ENCODE assay signal across 23 cellular contexts in the genomic region with DNA sequence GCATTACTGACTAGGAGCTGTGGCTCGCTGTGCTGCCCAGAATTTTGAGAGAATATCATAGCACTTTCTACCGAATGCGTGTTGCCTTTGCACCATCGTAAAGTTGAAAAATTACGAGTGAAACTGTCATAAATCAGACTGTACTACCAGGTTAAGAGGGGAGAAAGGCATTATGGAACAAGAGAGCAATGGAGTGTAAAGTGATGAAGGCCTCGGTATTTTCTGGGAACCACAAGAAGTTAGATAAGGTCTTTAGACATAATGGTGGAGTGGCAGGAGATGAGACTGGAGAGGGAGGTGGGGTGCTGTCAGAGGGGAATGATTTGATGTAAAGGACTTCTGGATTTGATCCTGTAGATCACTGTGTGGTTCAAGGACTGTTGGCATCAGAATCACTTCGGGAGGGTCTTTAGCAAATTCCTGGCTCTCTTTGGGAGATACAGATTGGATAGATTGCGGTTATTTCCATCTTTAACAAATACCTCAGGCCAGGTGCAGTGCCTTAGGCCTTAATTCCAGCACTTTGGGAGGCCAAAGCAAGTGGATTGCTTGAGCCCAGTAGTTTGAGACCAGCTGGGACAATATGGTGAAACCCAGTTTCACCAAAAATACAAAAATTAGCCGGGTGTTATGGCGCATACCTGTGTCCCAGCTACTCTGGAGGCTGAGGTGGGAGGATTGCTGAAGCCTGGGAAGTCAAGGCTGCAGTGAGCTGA. TPM values are rescaled to one million over a fixed set of nuclear protein-coding genes. Genes with fewer than 3 reads are reported as not detected.
DNase-seq lines count a peak whose midpoint lies in the region; ATAC-seq and TF ChIP-seq lines count a peak whose summit lies in the region.
"Had no signal": no experiment of that assay in that cellular context is flagged by ENCODE, and none has a peak within 500 bp of the region (broad histone marks: within the 10 kb centered on the region; RNA-seq: fewer than 3 reads in every experiment).

No MANE protein-coding gene starts in this region.

- H3K23ac ChIP-seq in mesendoderm (ENCODE audit: low read length) = no peak overlapping the region

- H3K4me1 ChIP-seq in Loucy (ENCODE audit: insufficient read depth, low read length, poor library complexity, severe bottlenecking) (peaks cover 51% of the 10 kb centered on the region), mesendoderm (ENCODE audit: control insufficient read depth, low read depth, low read length) (peaks cover 6% of the 10 kb centered on the region), GM23248 (ENCODE audit: insufficient read depth) (peaks cover 30% of the 10 kb centered on the region)

- no peak overlapping the region for H3K18ac ChIP-seq in mesendoderm (ENCODE audit: low read length)

- CTCF ChIA-PET in CD4-positive, alpha-beta T cell (lab: Charles Lee) = no interaction called here
- CTCF ChIA-PET in activated CD4-positive, alpha-beta T cell treated with anti-CD3 and anti-CD28 coated beads, Interleukin-2, amount 10 ng/mL, durations not matched to agents 7 days and 5 days (lab: Charles Lee) = interaction anchor here (0.6 to 0.8 kb wide), 2 partner anchors 55 to 92 kb away, joined by 3 read pairs; no protein-coding TSS in a partner anchor

- no peaks in the 10 kb centered on the region for H3F3A ChIP-seq in Loucy (ENCODE audit: low read depth)
- H3F3A ChIP-seq in GM23248 (ENCODE audit: insufficient read depth) = peaks cover 21% of the 10 kb centered on the region

- peaks cover 73% of the 10 kb centered on the region for H3K4me1 Mint-ChIP-seq in activated T-cell treated with anti-CD3 and anti-CD28 coated beads, Interleukin-2, amount 50 U/mL, for 24 hours (ENCODE audit: low read depth)
- peaks cover 79% of the 10 kb centered on the region for H3K4me1 Mint-ChIP-seq in activated T-cell treated with anti-CD3 and anti-CD28 coated beads, Interleukin-2, amount 50 U/mL, for 72 hours (ENCODE audit: low read depth)
- peaks cover 56% of the 10 kb centered on the region for H3K4me1 Mint-ChIP-seq in CD4-positive, alpha-beta T cell (ENCODE audit: low read depth)
- H3K4me1 Mint-ChIP-seq in activated CD4-positive, alpha-beta T cell treated with anti-CD3 and anti-CD28 coated beads, Interleukin-2, amount 10 ng/mL, durations not matched to agents 7 days and 5 days = peaks cover 47% of the 10 kb centered on the region

- no peaks in the 10 kb centered on the region for H3K9me2 ChIP-seq in Loucy (replicated peaks; ENCODE audit: low read depth, low read length)
- no peaks in the 10 kb centered on the region for H3K9me2 ChIP-seq in GM23248 (ENCODE audit: insufficient read depth)

- H3K36me3 ChIP-seq in Loucy (ENCODE audit: insufficient read depth, low read length) = no peaks in the 10 kb centered on the region
- no peaks in the 10 kb centered on the region for H3K36me3 ChIP-seq in mesendoderm (ENCODE audit: control insufficient read depth, insufficient read depth, low read length)
- H3K36me3 ChIP-seq in GM23248 (ENCODE audit: low read depth) = no peaks in the 10 kb centered on the region

- no peak overlapping the region for H2BK5ac ChIP-seq in mesendoderm (ENCODE audit: low read length)

- no peaks in the 10 kb centered on the region for H3K27me3 Mint-ChIP-seq in activated T-cell treated with anti-CD3 and anti-CD28 coated beads, Interleukin-2, amount 50 U/mL, for 24 hours
- H3K27me3 Mint-ChIP-seq in activated T-cell treated with anti-CD3 and anti-CD28 coated beads, Interleukin-2, amount 50 U/mL, for 72 hours (ENCODE audit: low read depth) = no peaks in the 10 kb centered on the region
- no peaks in the 10 kb centered on the region for H3K27me3 Mint-ChIP-seq in CD4-positive, alpha-beta T cell
- no peaks in the 10 kb centered on the region for H3K27me3 Mint-ChIP-seq in activated CD4-positive, alpha-beta T cell treated with anti-CD3 and anti-CD28 coated beads, Interleukin-2, amount 10 ng/mL, durations not matched to agents 7 days and 5 days

- intact Hi-C loops in CD4-positive, alpha-beta T cell (cut with DNase I, micrococcal nuclease) = no loop called here

- POLR2A ChIA-PET in CD4-positive, alpha-beta T cell (lab: Charles Lee) = no interaction called here
- POLR2A ChIA-PET in activated CD4-positive, alpha-beta T cell treated with anti-CD3 and anti-CD28 coated beads, Interleukin-2, amount 10 ng/mL, durations not matched to agents 7 days and 5 days (lab: Charles Lee) = no interaction called here

- H3K4ac ChIP-seq in mesendoderm (ENCODE audit: low read depth, low read length) = no peak overlapping the region

- TF ChIP-seq CTCF in CD4-positive, alpha-beta T cell (IDR thresholded peaks at IDR 0.05) = no peak
- no peak for TF ChIP-seq CTCF in Loucy (conservative IDR thresholded peaks at IDR 0.05; ENCODE audit: low read length)

- H4K8ac ChIP-seq in mesendoderm (ENCODE audit: low read depth, low read length) = no peak overlapping the region

- H3K9me3 Mint-ChIP-seq in activated T-cell treated with anti-CD3 and anti-CD28 coated beads, Interleukin-2, amount 50 U/mL, for 24 hours = no peaks in the 10 kb centered on the region
- H3K9me3 Mint-ChIP-seq in activated T-cell treated with anti-CD3 and anti-CD28 coated beads, Interleukin-2, amount 50 U/mL, for 72 hours = no peaks in the 10 kb centered on the region
- H3K9me3 Mint-ChIP-seq in CD4-positive, alpha-beta T cell = no peaks in the 10 kb centered on the region
- no peaks in the 10 kb centered on the region for H3K9me3 Mint-ChIP-seq in activated CD4-positive, alpha-beta T cell treated with anti-CD3 and anti-CD28 coated beads, Interleukin-2, amount 10 ng/mL, durations not matched to agents 7 days and 5 days

- peak overlapping the region; percentile 51 for H3K27ac Mint-ChIP-seq in activated T-cell treated with anti-CD3 and anti-CD28 coated beads, Interleukin-2, amount 50 U/mL, for 24 hours
- H3K27ac Mint-ChIP-seq in activated T-cell treated with anti-CD3 and anti-CD28 coated beads, Interleukin-2, amount 50 U/mL, for 72 hours = no peak overlapping the region
- H3K27ac Mint-ChIP-seq in CD4-positive, alpha-beta T cell = peak overlapping the region; percentile 38
- no peak overlapping the region for H3K27ac Mint-ChIP-seq in activated CD4-positive, alpha-beta T cell treated with anti-CD3 and anti-CD28 coated beads, Interleukin-2, amount 10 ng/mL, durations not matched to agents 7 days and 5 days

- no CpG with 5 or more reads among the region's 10 CpGs for WGBS in mesendoderm (ENCODE audit: extremely low coverage, insufficient coverage, low lambda C conversion rate)
- 96 to 98% methylated on average over 10 of the region's 10 CpGs for WGBS in GM23248 (ENCODE audit: low coverage in 1 of 2, low lambda C conversion rate in 2 of 2, missing lambda C conversion rate in 2 of 2), 2 experiments

- in situ Hi-C loops in GM23248 (cut with MboI) = no loop called here

- H3K27ac ChIP-seq in CD4-positive, alpha-beta T cell (ENCODE audit: low read depth, low read length) = no peak overlapping the region
- H3K27ac ChIP-seq in mesendoderm (ENCODE audit: low read depth, low read length) = no peak overlapping the region
- H3K27ac ChIP-seq in GM23248 = no peak overlapping the region
- H3K27ac ChIP-seq: C4-2B, HL-60 had no signal

- peaks cover 99% of the 10 kb centered on the region for H3K79me2 ChIP-seq in Loucy (ENCODE audit: insufficient read depth, low read length)
- peaks cover 63% of the 10 kb centered on the region for H3K79me2 ChIP-seq in mesendoderm (ENCODE audit: control insufficient read depth, insufficient read depth, low read length)
- H3K79me2 ChIP-seq in GM23248 (ENCODE audit: insufficient read depth) = peaks cover 100% of the 10 kb centered on the region

- peak overlapping the region; percentile 7 for H3K56ac ChIP-seq in mesendoderm (ENCODE audit: low read length)

- H2BK15ac ChIP-seq in mesendoderm (replicated peaks; ENCODE audit: low read depth) = no peak overlapping the region

- no peak overlapping the region for H3K4me3 ChIP-seq in Loucy (ENCODE audit: low read length, poor library complexity, severe bottlenecking)
- H3K4me3 ChIP-seq in mesendoderm (ENCODE audit: low read length) = no peak overlapping the region
- no peak overlapping the region for H3K4me3 ChIP-seq in GM23248

- H3K27me3 ChIP-seq in CD4-positive, alpha-beta T cell (ENCODE audit: control insufficient read depth, insufficient read depth, low read length) = no peaks in the 10 kb centered on the region
- H3K27me3 ChIP-seq in Loucy (ENCODE audit: insufficient read depth, low read length, poor library complexity, severe bottlenecking) (no peaks in the 10 kb centered on the region), mesendoderm (ENCODE audit: insufficient read depth, low read length, poor library complexity) (no peaks in the 10 kb centered on the region), GM23248 (replicated peaks; ENCODE audit: insufficient read depth) (no peaks in the 10 kb centered on the region)

- DNase-seq in activated T-cell treated with anti-CD3 and anti-CD28 coated beads, Interleukin-2, amount 50 U/mL, for 24 hours = no peak
- no peak for DNase-seq in activated T-cell treated with anti-CD3 and anti-CD28 coated beads, Interleukin-2, amount 50 U/mL, for 72 hours
- no peak for DNase-seq in CD4-positive, alpha-beta T cell
- DNase-seq in mesendoderm = no peak
- DNase-seq in GM23248 = no peak
- DNase-seq in activated CD4-positive, alpha-beta T cell treated with anti-CD3 and anti-CD28 coated beads, Interleukin-2, amount 10 ng/mL, durations not matched to agents 7 days and 5 days = no peak
- DNase-seq: EL, GF-D8, KG1, NCI-H1105, NCI-H146, NCI-H2029, NCI-H2227 treated with DMSO at 0.1 percent for 48 hours, NCI-H510A treated with DMSO at 0.1 percent for 48 hours, NCI-H748 treated with DMSO at 0.1 percent for 48 hours, SIG-M5 had no signal

- no peak overlapping the region for H2AFZ ChIP-seq in Loucy (ENCODE audit: low read length)
- no peak overlapping the region for H2AFZ ChIP-seq in GM23248

- H2AK5ac ChIP-seq in mesendoderm (ENCODE audit: low read length) = no peak overlapping the region

- no peak overlapping the region for H2BK120ac ChIP-seq in mesendoderm (ENCODE audit: low read depth, low read length)

- no peak for ATAC-seq in activated T-cell treated with anti-CD3 and anti-CD28 coated beads, Interleukin-2, amount 50 U/mL, for 72 hours (replicated peaks in 1 of 2)
- ATAC-seq in CD4-positive, alpha-beta T cell (ENCODE audit: poor library complexity) = no peak
- ATAC-seq in HG03460 (IDR thresholded peaks at IDR 0.05; ENCODE audit: unreplicated experiment) = no peak

- H3K4me2 ChIP-seq in Loucy (ENCODE audit: low read depth, low read length, poor library complexity, severe bottlenecking) (peak overlapping the region; percentile 43), mesendoderm (ENCODE audit: low read length) (no peak overlapping the region), GM23248 (ENCODE audit: unreplicated experiment) (no peak overlapping the region)

- peaks cover 82% of the 10 kb centered on the region for H3K36me3 Mint-ChIP-seq in activated T-cell treated with anti-CD3 and anti-CD28 coated beads, Interleukin-2, amount 50 U/mL, for 24 hours (ENCODE audit: low read depth)
- peaks cover 1 to 10% of the 10 kb centered on the region in 2 donors for H3K36me3 Mint-ChIP-seq in activated T-cell treated with anti-CD3 and anti-CD28 coated beads, Interleukin-2, amount 50 U/mL, for 72 hours (ENCODE audit: insufficient read depth in 2 of 2)
- peaks cover 34% of the 10 kb centered on the region for H3K36me3 Mint-ChIP-seq in CD4-positive, alpha-beta T cell (ENCODE audit: low read depth)
- peaks cover 28% of the 10 kb centered on the region for H3K36me3 Mint-ChIP-seq in activated CD4-positive, alpha-beta T cell treated with anti-CD3 and anti-CD28 coated beads, Interleukin-2, amount 10 ng/mL, durations not matched to agents 7 days and 5 days (ENCODE audit: low read depth)

- H4K20me1 ChIP-seq in Loucy (ENCODE audit: insufficient read depth, low read length, poor library complexity, severe bottlenecking) (peaks cover 69% of the 10 kb centered on the region), GM23248 (ENCODE audit: insufficient read depth) (peaks cover 7% of the 10 kb centered on the region; the same call in 1 of the 2 replicates)

- no peaks in the 10 kb centered on the region for H3K9me3 ChIP-seq in CD4-positive, alpha-beta T cell (ENCODE audit: control insufficient read depth, low read length)
- H3K9me3 ChIP-seq in Loucy (ENCODE audit: insufficient read depth, low read depth, low read length) (no peaks in the 10 kb centered on the region), GM23248 (ENCODE audit: low read depth) (no peaks in the 10 kb centered on the region)

- no peak overlapping the region for H3K4me3 Mint-ChIP-seq in activated T-cell treated with anti-CD3 and anti-CD28 coated beads, Interleukin-2, amount 50 U/mL, for 24 hours
- no peak overlapping the region for H3K4me3 Mint-ChIP-seq in activated T-cell treated with anti-CD3 and anti-CD28 coated beads, Interleukin-2, amount 50 U/mL, for 72 hours
- no peak overlapping the region for H3K4me3 Mint-ChIP-seq in CD4-positive, alpha-beta T cell
- H3K4me3 Mint-ChIP-seq in activated CD4-positive, alpha-beta T cell treated with anti-CD3 and anti-CD28 coated beads, Interleukin-2, amount 10 ng/mL, durations not matched to agents 7 days and 5 days = no peak overlapping the region

- no peak overlapping the region for H4K5ac ChIP-seq in mesendoderm (ENCODE audit: low read length)

- H3K79me1 ChIP-seq in mesendoderm (ENCODE audit: low read length) = peaks cover 16% of the 10 kb centered on the region

- H3K9ac ChIP-seq in Loucy (ENCODE audit: low read depth, low read length, poor library complexity, severe bottlenecking) (no peak overlapping the region), mesendoderm (ENCODE audit: low read length) (no peak overlapping the region), GM23248 (no peak overlapping the region)

RNA-seq across cellular contexts. Expression of a gene that starts 4.9 kb away (rescaled TPM):
- 1 to 10 TPM; 2.4 to 4.8 TPM for total RNA-seq in activated T-cell treated with anti-CD3 and anti-CD28 coated beads, Interleukin-2, amount 50 U/mL, for 72 hours
- total RNA-seq in CD4-positive, alpha-beta T cell = 1 to 10 TPM in 1 of 2 experiments, under 1 TPM in 1; 0.96 to 1.3 TPM
- 0.15 TPM for polyA plus RNA-seq in mesendoderm (2013, experiment 1 of 2)
- 0.15 TPM for polyA plus RNA-seq in mesendoderm (2013, experiment 2 of 2)
- under 0.01 TPM in 1 of 2 replicates, not detected in the other for total RNA-seq in GM23248 (2014; rRNA removed; shearing (Covaris generic))
- 0.15 and 0.24 TPM in 2 replicates for polyA plus RNA-seq in GM23248 (2016; fragmentation: Nextera tagmentation; extraction: Ambion mirVana)
- total RNA-seq in activated CD4-positive, alpha-beta T cell treated with anti-CD3 and anti-CD28 coated beads, Interleukin-2, amount 10 ng/mL, durations not matched to agents 7 days and 5 days = 1 to 10 TPM; 6.5 to 7.4 TPM
- polyA plus RNA-seq: AG04450 had no signal

RNA-seq across cellular contexts. Expression of a gene that starts 5.6 kb away (rescaled TPM):
- 10 to 100 TPM; 35.0 to 38.9 TPM for total RNA-seq in activated T-cell treated with anti-CD3 and anti-CD28 coated beads, Interleukin-2, amount 50 U/mL, for 72 hours
- total RNA-seq in CD4-positive, alpha-beta T cell = 10 to 100 TPM; 27.7 to 31.5 TPM
- polyA plus RNA-seq in mesendoderm (2013, experiment 1 of 2) = 27.5 TPM
- 27.3 TPM for polyA plus RNA-seq in mesendoderm (2013, experiment 2 of 2)
- 11.6 and 19.8 TPM in 2 replicates for total RNA-seq in GM23248 (2014; rRNA removed; shearing (Covaris generic))
- polyA plus RNA-seq in GM23248 (2016; fragmentation: Nextera tagmentation; extraction: Ambion mirVana) = 3.6 TPM in 2 replicates
- 10 to 100 TPM; 26.9 to 29.7 TPM for total RNA-seq in activated CD4-positive, alpha-beta T cell treated with anti-CD3 and anti-CD28 coated beads, Interleukin-2, amount 10 ng/mL, durations not matched to agents 7 days and 5 days

RNA-seq across cellular contexts. Expression of a gene that starts 50.2 kb away (rescaled TPM):
- total RNA-seq in activated T-cell treated with anti-CD3 and anti-CD28 coated beads, Interleukin-2, amount 50 U/mL, for 72 hours = under 1 TPM in 1 of 2 donors, not detected in 1; 0.17 TPM
- not detected for total RNA-seq in CD4-positive, alpha-beta T cell
- 0.01 TPM for polyA plus RNA-seq in mesendoderm (2013, experiment 1 of 2)
- 0.04 TPM for polyA plus RNA-seq in mesendoderm (2013, experiment 2 of 2)
- total RNA-seq in GM23248 (2014; rRNA removed; shearing (Covaris generic)) = 0.89 TPM in 1 of 2 replicates, not detected in the other
- polyA plus RNA-seq in GM23248 (2016; fragmentation: Nextera tagmentation; extraction: Ambion mirVana) = 0.35 TPM in 1 of 2 replicates, not detected in the other
- total RNA-seq in activated CD4-positive, alpha-beta T cell treated with anti-CD3 and anti-CD28 coated beads, Interleukin-2, amount 10 ng/mL, durations not matched to agents 7 days and 5 days = not detected
- total RNA-seq: A172, HT-29 had no signal
- polyA plus RNA-seq: AG04450 had no signal

Comparison
In these comparisons a context has a peak if more than half of its experiments do, and no peak if none do; other contexts are left out.
1. H3K27ac Mint-ChIP-seq: peak in activated T-cell treated with anti-CD3 and anti-CD28 coated beads, Interleukin-2, amount 50 U/mL, for 24 hours (single experiment) and CD4-positive, alpha-beta T cell (single experiment); none in activated T-cell treated with anti-CD3 and anti-CD28 coated beads, Interleukin-2, amount 50 U/mL, for 72 hours (single experiment) and activated CD4-positive, alpha-beta T cell treated with anti-CD3 and anti-CD28 coated beads, Interleukin-2, amount 10 ng/mL, durations not matched to agents 7 days and 5 days (single experiment).